In genomic region chr2:64943387-64944150, GRCh38 we compare ENCODE assay signal across 1 cellular context.
TF ChIP-seq lines count a peak whose summit lies in the region.

No MANE protein-coding gene starts in this region.

TF ChIP-seq in HepG2, 621 proteins besides CTCF, POLR2A, EP300 and RAD21 (continued from another document and continues in another):
- no peak for TF ChIP-seq HNRNPUL1 (IDR thresholded peaks at IDR 0.05; ENCODE audit: low read depth, low read length)
- no peak for TF ChIP-seq ZNF720 (CRISPR knock-in tag; IDR thresholded peaks at IDR 0.05)
- no peak for TF ChIP-seq ZBTB7A (CRISPR knock-in tag; IDR thresholded peaks at IDR 0.05)
- no peak for TF ChIP-seq PHB2 (IDR thresholded peaks at IDR 0.05; ENCODE audit: partially characterized antibody)
- TF ChIP-seq SMC3 (IDR thresholded peaks at IDR 0.05; ENCODE audit: low read length) = no peak; the same call in 1 of the 2 replicates
- peak; percentile 84 for TF ChIP-seq RXRA (CRISPR knock-in tag; IDR thresholded peaks at IDR 0.05)
- TF ChIP-seq FUBP1 (CRISPR knock-in tag; IDR thresholded peaks at IDR 0.05; ENCODE audit: borderline replicate concordance) = peak; percentile 51; the same call in 1 of the 2 replicates
- TF ChIP-seq MTA3 (CRISPR knock-in tag; IDR thresholded peaks at IDR 0.05) = no peak
- no peak for TF ChIP-seq ELF1 (CRISPR knock-in tag; IDR thresholded peaks at IDR 0.05)
- TF ChIP-seq, protein P1, sequence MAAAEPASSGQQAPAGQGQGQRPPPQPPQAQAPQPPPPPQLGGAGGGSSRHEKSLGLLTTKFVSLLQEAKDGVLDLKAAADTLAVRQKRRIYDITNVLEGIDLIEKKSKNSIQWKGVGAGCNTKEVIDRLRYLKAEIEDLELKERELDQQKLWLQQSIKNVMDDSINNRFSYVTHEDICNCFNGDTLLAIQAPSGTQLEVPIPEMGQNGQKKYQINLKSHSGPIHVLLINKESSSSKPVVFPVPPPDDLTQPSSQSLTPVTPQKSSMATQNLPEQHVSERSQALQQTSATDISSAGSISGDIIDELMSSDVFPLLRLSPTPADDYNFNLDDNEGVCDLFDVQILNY (CRISPR knock-in tag; conservative IDR thresholded peaks at IDR 0.05) = no peak
- peak; percentile 76 for TF ChIP-seq ZNF687 (CRISPR knock-in tag; IDR thresholded peaks at IDR 0.05)
- TF ChIP-seq HOXA5 (CRISPR knock-in tag; IDR thresholded peaks at IDR 0.05) = no peak
- no peak for TF ChIP-seq YY1 (IDR thresholded peaks at IDR 0.05; ENCODE audit: insufficient read depth, insufficient replicate concordance, low read depth, low read length)
- TF ChIP-seq ZBTB21 (CRISPR knock-in tag; IDR thresholded peaks at IDR 0.05) = no peak
- TF ChIP-seq ZNF547 (CRISPR knock-in tag; IDR thresholded peaks at IDR 0.05) = 0 out of 2 replicates have a peak, but pooled peaks have one; percentile 19
- no peak for TF ChIP-seq ZNF121 (CRISPR knock-in tag; IDR thresholded peaks at IDR 0.05)
- TF ChIP-seq CREB1 (IDR thresholded peaks at IDR 0.05) = no peak
- no peak for TF ChIP-seq CREB1 (CRISPR knock-in tag; IDR thresholded peaks at IDR 0.05)
- no peak for TF ChIP-seq FOXM1 (CRISPR knock-in tag; IDR thresholded peaks at IDR 0.05)
- TF ChIP-seq ZNF724P (CRISPR knock-in tag; IDR thresholded peaks at IDR 0.05; ENCODE audit: borderline replicate concordance) = no peak
- TF ChIP-seq, protein P2, sequence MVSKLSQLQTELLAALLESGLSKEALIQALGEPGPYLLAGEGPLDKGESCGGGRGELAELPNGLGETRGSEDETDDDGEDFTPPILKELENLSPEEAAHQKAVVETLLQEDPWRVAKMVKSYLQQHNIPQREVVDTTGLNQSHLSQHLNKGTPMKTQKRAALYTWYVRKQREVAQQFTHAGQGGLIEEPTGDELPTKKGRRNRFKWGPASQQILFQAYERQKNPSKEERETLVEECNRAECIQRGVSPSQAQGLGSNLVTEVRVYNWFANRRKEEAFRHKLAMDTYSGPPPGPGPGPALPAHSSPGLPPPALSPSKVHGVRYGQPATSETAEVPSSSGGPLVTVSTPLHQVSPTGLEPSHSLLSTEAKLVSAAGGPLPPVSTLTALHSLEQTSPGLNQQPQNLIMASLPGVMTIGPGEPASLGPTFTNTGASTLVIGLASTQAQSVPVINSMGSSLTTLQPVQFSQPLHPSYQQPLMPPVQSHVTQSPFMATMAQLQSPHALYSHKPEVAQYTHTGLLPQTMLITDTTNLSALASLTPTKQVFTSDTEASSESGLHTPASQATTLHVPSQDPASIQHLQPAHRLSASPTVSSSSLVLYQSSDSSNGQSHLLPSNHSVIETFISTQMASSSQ (IDR thresholded peaks at IDR 0.05; ENCODE audit: low read depth) = peak; percentile 39; the same call in 1 of the 2 replicates
- TF ChIP-seq, protein P2 (CRISPR knock-in tag; IDR thresholded peaks at IDR 0.05; ENCODE audit: borderline replicate concordance) = peak; percentile 51; the same call in 1 of the 2 replicates
- no peak for TF ChIP-seq PHF5A (CRISPR knock-in tag; IDR thresholded peaks at IDR 0.05; ENCODE audit: low read depth, unreplicated experiment)
- TF ChIP-seq ATF3 (CRISPR knock-in tag; IDR thresholded peaks at IDR 0.05) = 0 out of 2 replicates have a peak, but pooled peaks have one; percentile 21
- TF ChIP-seq ZNF235 (CRISPR knock-in tag; IDR thresholded peaks at IDR 0.05; ENCODE audit: borderline replicate concordance) = no peak
- no peak for TF ChIP-seq ZNF772 (CRISPR knock-in tag; IDR thresholded peaks at IDR 0.05)
- TF ChIP-seq ZMYM4 (CRISPR knock-in tag; IDR thresholded peaks at IDR 0.05) = no peak
- peak; percentile 24; the same call in 1 of the 2 replicates for TF ChIP-seq KDM5B (CRISPR knock-in tag; IDR thresholded peaks at IDR 0.05; ENCODE audit: borderline replicate concordance)
- peak; percentile 60; the same call in 1 of the 2 replicates for TF ChIP-seq ZNF317 (CRISPR knock-in tag; IDR thresholded peaks at IDR 0.05)
- TF ChIP-seq, protein P3, sequence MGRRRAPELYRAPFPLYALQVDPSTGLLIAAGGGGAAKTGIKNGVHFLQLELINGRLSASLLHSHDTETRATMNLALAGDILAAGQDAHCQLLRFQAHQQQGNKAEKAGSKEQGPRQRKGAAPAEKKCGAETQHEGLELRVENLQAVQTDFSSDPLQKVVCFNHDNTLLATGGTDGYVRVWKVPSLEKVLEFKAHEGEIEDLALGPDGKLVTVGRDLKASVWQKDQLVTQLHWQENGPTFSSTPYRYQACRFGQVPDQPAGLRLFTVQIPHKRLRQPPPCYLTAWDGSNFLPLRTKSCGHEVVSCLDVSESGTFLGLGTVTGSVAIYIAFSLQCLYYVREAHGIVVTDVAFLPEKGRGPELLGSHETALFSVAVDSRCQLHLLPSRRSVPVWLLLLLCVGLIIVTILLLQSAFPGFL (CRISPR knock-in tag; IDR thresholded peaks at IDR 0.05) = no peak
- TF ChIP-seq CAMTA2 (CRISPR knock-in tag; IDR thresholded peaks at IDR 0.05; ENCODE audit: borderline replicate concordance) = no peak
- no peak for TF ChIP-seq ZNF205 (CRISPR knock-in tag; IDR thresholded peaks at IDR 0.05)
- no peak for TF ChIP-seq ZEB1 (IDR thresholded peaks at IDR 0.05; ENCODE audit: insufficient replicate concordance, low read depth)
- 0 out of 2 replicates have a peak, but pooled peaks have one; percentile 25 for TF ChIP-seq ZNF414 (CRISPR knock-in tag; IDR thresholded peaks at IDR 0.05)
- TF ChIP-seq, protein P4, sequence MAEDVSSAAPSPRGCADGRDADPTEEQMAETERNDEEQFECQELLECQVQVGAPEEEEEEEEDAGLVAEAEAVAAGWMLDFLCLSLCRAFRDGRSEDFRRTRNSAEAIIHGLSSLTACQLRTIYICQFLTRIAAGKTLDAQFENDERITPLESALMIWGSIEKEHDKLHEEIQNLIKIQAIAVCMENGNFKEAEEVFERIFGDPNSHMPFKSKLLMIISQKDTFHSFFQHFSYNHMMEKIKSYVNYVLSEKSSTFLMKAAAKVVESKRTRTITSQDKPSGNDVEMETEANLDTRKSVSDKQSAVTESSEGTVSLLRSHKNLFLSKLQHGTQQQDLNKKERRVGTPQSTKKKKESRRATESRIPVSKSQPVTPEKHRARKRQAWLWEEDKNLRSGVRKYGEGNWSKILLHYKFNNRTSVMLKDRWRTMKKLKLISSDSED (CRISPR knock-in tag; IDR thresholded peaks at IDR 0.05) = no peak
- no peak; the same call in 1 of the 2 replicates for TF ChIP-seq MIXL1 (CRISPR knock-in tag; IDR thresholded peaks at IDR 0.05)
- TF ChIP-seq, protein P5, sequence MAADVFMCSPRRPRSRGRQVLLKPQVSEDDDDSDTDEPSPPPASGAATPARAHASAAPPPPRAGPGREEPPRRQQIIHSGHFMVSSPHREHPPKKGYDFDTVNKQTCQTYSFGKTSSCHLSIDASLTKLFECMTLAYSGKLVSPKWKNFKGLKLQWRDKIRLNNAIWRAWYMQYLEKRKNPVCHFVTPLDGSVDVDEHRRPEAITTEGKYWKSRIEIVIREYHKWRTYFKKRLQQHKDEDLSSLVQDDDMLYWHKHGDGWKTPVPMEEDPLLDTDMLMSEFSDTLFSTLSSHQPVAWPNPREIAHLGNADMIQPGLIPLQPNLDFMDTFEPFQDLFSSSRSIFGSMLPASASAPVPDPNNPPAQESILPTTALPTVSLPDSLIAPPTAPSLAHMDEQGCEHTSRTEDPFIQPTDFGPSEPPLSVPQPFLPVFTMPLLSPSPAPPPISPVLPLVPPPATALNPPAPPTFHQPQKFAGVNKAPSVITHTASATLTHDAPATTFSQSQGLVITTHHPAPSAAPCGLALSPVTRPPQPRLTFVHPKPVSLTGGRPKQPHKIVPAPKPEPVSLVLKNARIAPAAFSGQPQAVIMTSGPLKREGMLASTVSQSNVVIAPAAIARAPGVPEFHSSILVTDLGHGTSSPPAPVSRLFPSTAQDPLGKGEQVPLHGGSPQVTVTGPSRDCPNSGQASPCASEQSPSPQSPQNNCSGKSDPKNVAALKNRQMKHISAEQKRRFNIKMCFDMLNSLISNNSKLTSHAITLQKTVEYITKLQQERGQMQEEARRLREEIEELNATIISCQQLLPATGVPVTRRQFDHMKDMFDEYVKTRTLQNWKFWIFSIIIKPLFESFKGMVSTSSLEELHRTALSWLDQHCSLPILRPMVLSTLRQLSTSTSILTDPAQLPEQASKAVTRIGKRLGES (CRISPR knock-in tag; IDR thresholded peaks at IDR 0.05; ENCODE audit: borderline replicate concordance) = no peak
- no peak for TF ChIP-seq ATRX (CRISPR knock-in tag; IDR thresholded peaks at IDR 0.05; ENCODE audit: borderline replicate concordance)
- TF ChIP-seq RFXANK (CRISPR knock-in tag; IDR thresholded peaks at IDR 0.05) = no peak
- TF ChIP-seq ZNF703 (CRISPR knock-in tag; IDR thresholded peaks at IDR 0.05; ENCODE audit: borderline replicate concordance) = no peak
- TF ChIP-seq MLLT10 (CRISPR knock-in tag; IDR thresholded peaks at IDR 0.05) = no peak
- no peak for TF ChIP-seq ADNP (CRISPR knock-in tag; IDR thresholded peaks at IDR 0.05)
- TF ChIP-seq KLF16 (CRISPR knock-in tag; IDR thresholded peaks at IDR 0.05) = peak in 1 of 2 experiments; percentile 74; a peak in 1 of 4 replicates
- no peak for TF ChIP-seq HNRNPLL (IDR thresholded peaks at IDR 0.05; ENCODE audit: low read depth, low read length, poor library complexity, severe bottlenecking)
- TF ChIP-seq CERS6 (CRISPR knock-in tag; IDR thresholded peaks at IDR 0.05) = no peak
- TF ChIP-seq GATA4 (IDR thresholded peaks at IDR 0.05; ENCODE audit: borderline replicate concordance, low read depth) = no peak
- TF ChIP-seq NR3C1 (CRISPR knock-in tag; IDR thresholded peaks at IDR 0.05) = no peak
- TF ChIP-seq SRSF1 (optimal IDR thresholded peaks at IDR 0.05; ENCODE audit: low read depth, low read length) = no peak
- no peak for TF ChIP-seq CBX2 (IDR thresholded peaks at IDR 0.05; ENCODE audit: low read depth, low read length)
- TF ChIP-seq CBX2 (CRISPR knock-in tag; IDR thresholded peaks at IDR 0.05; ENCODE audit: low read depth) = no peak
- no peak for TF ChIP-seq ZNF224 (CRISPR knock-in tag; IDR thresholded peaks at IDR 0.05)
